8 cellular contexts compared by ENCODE assay signal in genomic region chr9:113622600-113623400, GRCh38.
DNase-seq lines count a peak whose midpoint lies in the region; ATAC-seq and TF ChIP-seq lines count a peak whose summit lies in the region.

No MANE protein-coding gene starts in this region.

- ATAC-seq in GM18909 (IDR thresholded peaks at IDR 0.05; ENCODE audit: poor library complexity, unreplicated experiment), result peak; percentile 90
- peak; percentile 83 for ATAC-seq in HG03066 (IDR thresholded peaks at IDR 0.05; ENCODE audit: low read depth, unreplicated experiment)
- peak; percentile 32 for ATAC-seq in T-helper 17 cell

- H3K4me1 ChIP-seq in left ventricle myocardium inferior, result peaks cover 84% of the 10 kb centered on the region

- no peaks in the 10 kb centered on the region for H3K9me3 ChIP-seq in T-helper 17 cell (ENCODE audit: control insufficient read depth, low read length, poor library complexity, severe bottlenecking)
- H3K9me3 ChIP-seq in left ventricle myocardium inferior (replicated peaks), result no peaks in the 10 kb centered on the region

- H3K27me3 Mint-ChIP-seq in T-helper 17 cell, result peaks cover 29% of the 10 kb centered on the region

- no peaks in the 10 kb centered on the region for H3K27me3 ChIP-seq in left ventricle myocardium inferior (ENCODE audit: low read depth)

- H3K36me3 Mint-ChIP-seq in T-helper 17 cell (ENCODE audit: low read depth), result no peaks in the 10 kb centered on the region

- intact Hi-C loops in left ventricle myocardium inferior (cut with micrococcal nuclease), result no loop called here

- no peak for TF ChIP-seq CTCF in fibroblast of villous mesenchyme (IDR thresholded peaks at IDR 0.05; ENCODE audit: insufficient read depth, low read depth, low read length)
- TF ChIP-seq CTCF in left ventricle myocardium inferior (IDR thresholded peaks at IDR 0.05; ENCODE audit: borderline replicate concordance), result no peak

- H3K36me3 ChIP-seq in left ventricle myocardium inferior, result no peaks in the 10 kb centered on the region

- no peak overlapping the region for H3K27ac ChIP-seq in left ventricle myocardium inferior (replicated peaks)

- H3K4me3 Mint-ChIP-seq in T-helper 17 cell, result no peak overlapping the region

- H3K4me3 ChIP-seq in fibroblast of villous mesenchyme (ENCODE audit: low read depth, low read length) (no peak overlapping the region), left ventricle myocardium inferior (no peak overlapping the region)

- peak; percentile 73 for DNase-seq in CD1c-positive myeloid dendritic cell (ENCODE audit: extremely low spot score)
- DNase-seq in T-helper 17 cell, result no peak
- peak; percentile 64 for DNase-seq in fibroblast of villous mesenchyme (ENCODE audit: low read depth)
- peak; percentile 2 for DNase-seq in stimulated activated CD4-positive, alpha-beta T cell treated with anti-CD3 and anti-CD28 coated beads, Interleukin-2, amount 100 ng/mL, for 4 hours (ENCODE audit: low read depth)
- DNase-seq in NOMO-1 (lab: John Stamatoyannopoulos, UW; ENCODE audit: unreplicated experiment in 2 of 2), result no peak
- no peak for DNase-seq in left ventricle myocardium inferior

- H3K4me1 Mint-ChIP-seq in T-helper 17 cell, result peaks cover 2% of the 10 kb centered on the region

- H3K27ac Mint-ChIP-seq in T-helper 17 cell, result no peak overlapping the region

Comparison
In these comparisons a context has a peak if more than half of its experiments do, and no peak if none do; other contexts are left out.
1. DNase-seq: peak in CD1c-positive myeloid dendritic cell (single experiment), fibroblast of villous mesenchyme (single experiment) and stimulated activated CD4-positive, alpha-beta T cell treated with anti-CD3 and anti-CD28 coated beads, Interleukin-2, amount 100 ng/mL, for 4 hours (single experiment); none in T-helper 17 cell (0 of 3), NOMO-1 (0 of 2) and left ventricle myocardium inferior (single experiment).
2. ATAC-seq: peak in every context shown above with its lines; median percentile 90 in GM18909; 83 in HG03066; 32 in T-helper 17 cell.